Comparison of ENCODE assay signal across 1 cellular context in genomic region chr12:85468356-85469157, GRCh38.
TF ChIP-seq lines count a peak whose summit lies in the region.

No MANE protein-coding gene starts in this region.

TF ChIP-seq in HEK293, 187 proteins besides CTCF, POLR2A, EP300 and RAD21 (continued from another document and continues in another):
- TF ChIP-seq ZBTB44 (tag by site-specific recombination; IDR thresholded peaks at IDR 0.05) (peak; percentile 64; the same call in 1 of the 2 replicates), ZNF302 (tag by site-specific recombination; IDR thresholded peaks at IDR 0.05; ENCODE audit: low read depth) (no peak), ZNF133 (tag by site-specific recombination; IDR thresholded peaks at IDR 0.05) (no peak), GLI4 (tag by site-specific recombination; IDR thresholded peaks at IDR 0.05) (no peak), ZNF341 (tag by site-specific recombination; IDR thresholded peaks at IDR 0.05; ENCODE audit: low read depth) (no peak), ZNF223 (tag by site-specific recombination; IDR thresholded peaks at IDR 0.05) (no peak), ZNF529 (tag by site-specific recombination; IDR thresholded peaks at IDR 0.05; ENCODE audit: insufficient replicate concordance) (no peak), ZNF830 (tag by site-specific recombination; IDR thresholded peaks at IDR 0.05; ENCODE audit: low read depth) (no peak), ZNF266 (tag by site-specific recombination; IDR thresholded peaks at IDR 0.05; ENCODE audit: low read depth) (no peak), ZSCAN5A (tag by site-specific recombination; IDR thresholded peaks at IDR 0.05) (no peak), ZNF560 (tag by site-specific recombination; IDR thresholded peaks at IDR 0.05; ENCODE audit: borderline replicate concordance) (no peak), ZNF146 (tag by site-specific recombination; IDR thresholded peaks at IDR 0.05) (no peak), ZBTB1 (tag by site-specific recombination; IDR thresholded peaks at IDR 0.05) (no peak), ZNF148 (tag by site-specific recombination; IDR thresholded peaks at IDR 0.05; ENCODE audit: borderline replicate concordance) (no peak), ZNF391 (tag by site-specific recombination; IDR thresholded peaks at IDR 0.05; ENCODE audit: borderline replicate concordance, low read depth) (no peak), ZNF24 (tag by site-specific recombination; IDR thresholded peaks at IDR 0.05) (no peak), ZNF335 (tag by site-specific recombination; conservative IDR thresholded peaks at IDR 0.05) (peak; percentile 68), ZSCAN30 (tag by site-specific recombination; IDR thresholded peaks at IDR 0.05) (0 out of 2 replicates have a peak, but pooled peaks have one; percentile 42), ZNF239 (tag by site-specific recombination; IDR thresholded peaks at IDR 0.05) (no peak), ZBTB8A (tag by site-specific recombination; IDR thresholded peaks at IDR 0.05) (peak; percentile 49; the same call in 1 of the 2 replicates), ZNF624 (tag by site-specific recombination; IDR thresholded peaks at IDR 0.05) (no peak), ZNF248 (tag by site-specific recombination; IDR thresholded peaks at IDR 0.05) (no peak), PATZ1 (tag by site-specific recombination; IDR thresholded peaks at IDR 0.05) (peak; percentile 36; the same call in 1 of the 2 replicates), KLF9 (tag by site-specific recombination; IDR thresholded peaks at IDR 0.05; ENCODE audit: low read depth) (no peak), ZNF571 (tag by site-specific recombination; IDR thresholded peaks at IDR 0.05) (no peak), ZEB2 (tag by site-specific recombination; IDR thresholded peaks at IDR 0.05) (0 out of 2 replicates have a peak, but pooled peaks have one; percentile 18), SCRT2 (tag by site-specific recombination; IDR thresholded peaks at IDR 0.05) (peak; percentile 96), ZIC2 (tag by site-specific recombination; IDR thresholded peaks at IDR 0.05) (no peak), ZNF26 (tag by site-specific recombination; IDR thresholded peaks at IDR 0.05) (no peak), ZNF221 (tag by site-specific recombination; IDR thresholded peaks at IDR 0.05; ENCODE audit: borderline replicate concordance) (no peak), REPIN1 (tag by site-specific recombination; IDR thresholded peaks at IDR 0.05; ENCODE audit: low read depth) (no peak), ZNF10 (tag by site-specific recombination; IDR thresholded peaks at IDR 0.05) (no peak), ZNF76 (tag by site-specific recombination; IDR thresholded peaks at IDR 0.05; ENCODE audit: borderline replicate concordance, low read depth) (no peak), ZNF274 (IDR thresholded peaks at IDR 0.05; ENCODE audit: low read length) (no peak), ZNF274 (tag by site-specific recombination; IDR thresholded peaks at IDR 0.05; ENCODE audit: borderline replicate concordance) (no peak), GLIS2 (tag by site-specific recombination; IDR thresholded peaks at IDR 0.05) (no peak), KLF1 (tag by site-specific recombination; IDR thresholded peaks at IDR 0.05) (peak; percentile 35; the same call in 1 of the 2 replicates), EGR2 (tag by site-specific recombination; IDR thresholded peaks at IDR 0.05; ENCODE audit: low read depth) (peak; percentile 73), ELK4 (IDR thresholded peaks at IDR 0.05; ENCODE audit: borderline replicate concordance, low read depth, low read length) (no peak), ZNF654 (tag by site-specific recombination; IDR thresholded peaks at IDR 0.05; ENCODE audit: low read depth) (peak; percentile 99), ZNF2 (tag by site-specific recombination; IDR thresholded peaks at IDR 0.05) (peak; percentile 75; the same call in 1 of the 2 replicates)
- TF ChIP-seq, protein P1, sequence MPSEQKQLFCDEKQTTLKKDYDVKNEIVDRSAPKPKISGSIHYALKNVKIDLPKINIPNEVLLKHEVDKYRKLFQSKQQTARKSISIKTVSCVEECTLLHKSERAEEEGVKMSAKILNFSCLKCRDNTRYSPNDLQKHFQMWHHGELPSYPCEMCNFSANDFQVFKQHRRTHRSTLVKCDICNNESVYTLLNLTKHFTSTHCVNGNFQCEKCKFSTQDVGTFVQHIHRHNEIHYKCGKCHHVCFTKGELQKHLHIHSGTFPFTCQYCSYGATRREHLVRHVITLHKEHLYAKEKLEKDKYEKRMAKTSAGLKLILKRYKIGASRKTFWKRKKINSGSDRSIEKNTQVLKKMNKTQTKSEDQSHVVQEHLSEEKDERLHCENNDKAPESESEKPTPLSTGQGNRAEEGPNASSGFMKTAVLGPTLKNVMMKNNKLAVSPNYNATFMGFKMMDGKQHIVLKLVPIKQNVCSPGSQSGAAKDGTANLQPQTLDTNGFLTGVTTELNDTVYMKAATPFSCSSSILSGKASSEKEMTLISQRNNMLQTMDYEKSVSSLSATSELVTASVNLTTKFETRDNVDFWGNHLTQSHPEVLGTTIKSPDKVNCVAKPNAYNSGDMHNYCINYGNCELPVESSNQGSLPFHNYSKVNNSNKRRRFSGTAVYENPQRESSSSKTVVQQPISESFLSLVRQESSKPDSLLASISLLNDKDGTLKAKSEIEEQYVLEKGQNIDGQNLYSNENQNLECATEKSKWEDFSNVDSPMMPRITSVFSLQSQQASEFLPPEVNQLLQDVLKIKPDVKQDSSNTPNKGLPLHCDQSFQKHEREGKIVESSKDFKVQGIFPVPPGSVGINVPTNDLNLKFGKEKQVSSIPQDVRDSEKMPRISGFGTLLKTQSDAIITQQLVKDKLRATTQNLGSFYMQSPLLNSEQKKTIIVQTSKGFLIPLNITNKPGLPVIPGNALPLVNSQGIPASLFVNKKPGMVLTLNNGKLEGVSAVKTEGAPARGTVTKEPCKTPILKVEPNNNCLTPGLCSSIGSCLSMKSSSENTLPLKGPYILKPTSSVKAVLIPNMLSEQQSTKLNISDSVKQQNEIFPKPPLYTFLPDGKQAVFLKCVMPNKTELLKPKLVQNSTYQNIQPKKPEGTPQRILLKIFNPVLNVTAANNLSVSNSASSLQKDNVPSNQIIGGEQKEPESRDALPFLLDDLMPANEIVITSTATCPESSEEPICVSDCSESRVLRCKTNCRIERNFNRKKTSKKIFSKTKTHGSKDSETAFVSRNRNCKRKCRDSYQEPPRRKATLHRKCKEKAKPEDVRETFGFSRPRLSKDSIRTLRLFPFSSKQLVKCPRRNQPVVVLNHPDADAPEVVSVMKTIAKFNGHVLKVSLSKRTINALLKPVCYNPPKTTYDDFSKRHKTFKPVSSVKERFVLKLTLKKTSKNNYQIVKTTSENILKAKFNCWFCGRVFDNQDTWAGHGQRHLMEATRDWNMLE (tag by site-specific recombination; conservative IDR thresholded peaks at IDR 0.05; ENCODE audit: low read depth): no peak
- TF ChIP-seq, protein P2, sequence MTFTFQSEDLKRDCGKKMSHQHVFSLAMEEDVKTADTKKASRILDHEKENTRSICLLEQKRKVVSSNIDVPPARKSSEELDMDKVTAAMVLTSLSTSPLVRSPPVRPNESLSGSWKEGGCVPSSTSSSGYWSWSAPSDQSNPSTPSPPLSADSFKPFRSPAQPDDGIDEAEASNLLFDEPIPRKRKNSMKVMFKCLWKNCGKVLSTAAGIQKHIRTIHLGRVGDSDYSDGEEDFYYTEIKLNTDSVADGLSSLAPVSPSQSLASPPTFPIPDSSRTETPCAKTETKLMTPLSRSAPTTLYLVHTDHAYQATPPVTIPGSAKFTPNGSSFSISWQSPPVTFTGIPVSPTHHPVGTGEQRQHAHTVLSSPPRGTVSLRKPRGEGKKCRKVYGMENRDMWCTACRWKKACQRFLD (tag by site-specific recombination; IDR thresholded peaks at IDR 0.05): no peak
- TF ChIP-seq, protein P3, sequence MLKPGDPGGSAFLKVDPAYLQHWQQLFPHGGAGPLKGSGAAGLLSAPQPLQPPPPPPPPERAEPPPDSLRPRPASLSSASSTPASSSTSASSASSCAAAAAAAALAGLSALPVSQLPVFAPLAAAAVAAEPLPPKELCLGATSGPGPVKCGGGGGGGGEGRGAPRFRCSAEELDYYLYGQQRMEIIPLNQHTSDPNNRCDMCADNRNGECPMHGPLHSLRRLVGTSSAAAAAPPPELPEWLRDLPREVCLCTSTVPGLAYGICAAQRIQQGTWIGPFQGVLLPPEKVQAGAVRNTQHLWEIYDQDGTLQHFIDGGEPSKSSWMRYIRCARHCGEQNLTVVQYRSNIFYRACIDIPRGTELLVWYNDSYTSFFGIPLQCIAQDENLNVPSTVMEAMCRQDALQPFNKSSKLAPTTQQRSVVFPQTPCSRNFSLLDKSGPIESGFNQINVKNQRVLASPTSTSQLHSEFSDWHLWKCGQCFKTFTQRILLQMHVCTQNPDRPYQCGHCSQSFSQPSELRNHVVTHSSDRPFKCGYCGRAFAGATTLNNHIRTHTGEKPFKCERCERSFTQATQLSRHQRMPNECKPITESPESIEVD (tag by site-specific recombination; IDR thresholded peaks at IDR 0.05): no peak
